1 cellular context compared by ENCODE assay signal in genomic region chr7:28266377-28266776, GRCh38.
A peak's percentile ranks its signal among the peaks of the same experiment; 100 is the strongest.
TF ChIP-seq lines count a peak whose summit lies in the region.

No MANE protein-coding gene starts in this region.

TF ChIP-seq in K562, 482 proteins besides CTCF, POLR2A, EP300 and RAD21:
- TF ChIP-seq PBX2 (CRISPR knock-in tag; IDR thresholded peaks at IDR 0.05; ENCODE audit: low read depth), result no peak
- 0 out of 2 replicates have a peak, but pooled peaks have one; percentile 9 for TF ChIP-seq PBX2 (tag; conservative IDR thresholded peaks at IDR 0.05; ENCODE audit: low read depth)
- no peak for TF ChIP-seq CCAR2 (IDR thresholded peaks at IDR 0.05; ENCODE audit: low read depth, low read length)
- peak in 1 of 2 experiments; percentile 51; a peak in 1 of 4 replicates for TF ChIP-seq SRF (CRISPR knock-in tag; IDR thresholded peaks at IDR 0.05)
- no peak for TF ChIP-seq ARID4B (CRISPR knock-in tag; IDR thresholded peaks at IDR 0.05)
- TF ChIP-seq MEIS2 (IDR thresholded peaks at IDR 0.05; ENCODE audit: partially characterized antibody), result peak; percentile 50
- TF ChIP-seq RAD51 (IDR thresholded peaks at IDR 0.05; ENCODE audit: borderline replicate concordance, low read depth), result no peak
- no peak for TF ChIP-seq USF2 (CRISPR knock-in tag; IDR thresholded peaks at IDR 0.05)
- no peak for TF ChIP-seq BCL6 (CRISPR knock-in tag; IDR thresholded peaks at IDR 0.05)
- TF ChIP-seq AFF1 (IDR thresholded peaks at IDR 0.05; ENCODE audit: low read depth in 1 of 2, partially characterized antibody in 2 of 2), result no peak
- no peak for TF ChIP-seq SMAD2 (IDR thresholded peaks at IDR 0.05; ENCODE audit: low read depth, low read length)
- TF ChIP-seq MAFK (IDR thresholded peaks at IDR 0.05; ENCODE audit: low read length), result no peak
- no peak for TF ChIP-seq ZZZ3 (IDR thresholded peaks at IDR 0.05)
- no peak for TF ChIP-seq HNRNPL (IDR thresholded peaks at IDR 0.05; ENCODE audit: low read depth, low read length)
- TF ChIP-seq ZNF586 (CRISPR knock-in tag; conservative IDR thresholded peaks at IDR 0.05), result no peak
- TF ChIP-seq ZNF311 (CRISPR knock-in tag; IDR thresholded peaks at IDR 0.05), result no peak
TF ChIP-seq in K562: peak in this region for 3.
